Comparison of ENCODE assay signal across 14 cellular contexts in genomic region chr3:36764704-36765038, GRCh38. TPM values are rescaled to one million over a fixed set of nuclear protein-coding genes. Genes with fewer than 3 reads are reported as not detected.
A peak's percentile ranks its signal among the peaks of the same experiment; 100 is the strongest.
DNase-seq lines count a peak whose midpoint lies in the region; ATAC-seq and TF ChIP-seq lines count a peak whose summit lies in the region.
"Had no signal": no experiment of that assay in that cellular context is flagged by ENCODE, and none has a peak within 500 bp of the region (broad histone marks: within the 10 kb centered on the region; RNA-seq: fewer than 3 reads in every experiment).

No MANE protein-coding gene starts in this region.

- H3K27ac ChIP-seq in heart right ventricle, result no peak overlapping the region
- H3K27ac ChIP-seq in upper lobe of left lung, result no peak overlapping the region
- H3K27ac ChIP-seq: BLaER1 treated with 17β-estradiol and CSF1 and Interleukin-3, amounts not matched to agents 10 nM and 100 nM; colonic mucosa; neutrophil; uterus had no signal

- H3K27me3 ChIP-seq in heart right ventricle (peaks cover 15 to 63% (median 43%) of the 10 kb centered on the region in 7 donors), upper lobe of left lung (peaks cover 0 to 18% (median 8%) of the 10 kb centered on the region in 4 donors)
- H3K27me3 ChIP-seq: uterus had no signal

- H3K9me3 Mint-ChIP-seq in chondrocyte (ENCODE audit: low read depth) (no peaks in the 10 kb centered on the region), natural killer cell (no peaks in the 10 kb centered on the region)

- H3K9me3 ChIP-seq in heart right ventricle, result no peaks in the 10 kb centered on the region
- H3K9me3 ChIP-seq in upper lobe of left lung, result no peaks in the 10 kb centered on the region
- H3K9me3 ChIP-seq: colonic mucosa, neutrophil, uterus had no signal

- H3K4me3 Mint-ChIP-seq in chondrocyte (ENCODE audit: unreplicated experiment) (peak overlapping the region; percentile 55), natural killer cell (peak overlapping the region; percentile 63)
- H3K4me3 Mint-ChIP-seq: HFFc6 had no signal

- ATAC-seq in heart right ventricle, result peak in 2 of 8 donors; percentile 20
- no peak for ATAC-seq in Right ventricle myocardium inferior
- ATAC-seq in natural killer cell, result no peak
- no peak for ATAC-seq in upper lobe of left lung (ENCODE audit: low FRiP score in 2 of 2)
- ATAC-seq in HG03565 (IDR thresholded peaks at IDR 0.05; ENCODE audit: unreplicated experiment), result no peak
- ATAC-seq in HG02588 (IDR thresholded peaks at IDR 0.05; ENCODE audit: unreplicated experiment), result no peak

- H3K4me1 Mint-ChIP-seq in chondrocyte (ENCODE audit: low read depth), result peaks cover 4% of the 10 kb centered on the region
- peaks cover 7% of the 10 kb centered on the region in 2 donors for H3K4me1 Mint-ChIP-seq in natural killer cell

- H3K27me3 Mint-ChIP-seq in chondrocyte (ENCODE audit: low read depth), result peaks cover 78% of the 10 kb centered on the region
- H3K27me3 Mint-ChIP-seq in natural killer cell (ENCODE audit: low read depth in 2 of 2), result peaks cover 65 to 83% of the 10 kb centered on the region in 2 donors

- H3K36me3 ChIP-seq in heart right ventricle, result no peaks in the 10 kb centered on the region
- no peaks in the 10 kb centered on the region for H3K36me3 ChIP-seq in upper lobe of left lung
- H3K36me3 ChIP-seq: BLaER1 treated with 17β-estradiol and CSF1 and Interleukin-3, amounts not matched to agents 10 nM and 100 nM; colonic mucosa; neutrophil; uterus had no signal

- 32 to 41% methylated on average over 7 to 10 of the region's 10 CpGs for WGBS in heart right ventricle, 2 donors
- 31 to 39% methylated on average over 10 of the region's 10 CpGs for WGBS in upper lobe of left lung, 2 donors

- no peak for DNase-seq in heart right ventricle
- DNase-seq in Right ventricle myocardium inferior (ENCODE audit: missing footprints), result no peak
- no peak for DNase-seq in chondrocyte (ENCODE audit: low spot score)
- DNase-seq in natural killer cell, result no peak
- DNase-seq in upper lobe of left lung, result no peak
- no peak for DNase-seq in epidermal melanocyte (ENCODE audit: insufficient read length, low spot score)
- DNase-seq: colonic mucosa, HFFc6, NCI-H1092, uterus had no signal

- H3K4me1 ChIP-seq in heart right ventricle, result peaks cover 0 to 9% (median 0%) of the 10 kb centered on the region in 9 donors
- peaks cover 2 to 19% (median 3%) of the 10 kb centered on the region in 4 donors for H3K4me1 ChIP-seq in upper lobe of left lung
- H3K4me1 ChIP-seq: BLaER1 treated with 17β-estradiol and CSF1 and Interleukin-3, amounts not matched to agents 10 nM and 100 nM; colonic mucosa; uterus had no signal

- intact Hi-C loops in heart right ventricle (cut with DNase I) (no loop called here), Right ventricle myocardium inferior (cut with DNase I) (loop anchor here (10.0 kb wide), 1 partner anchor 70 kb away; no protein-coding TSS in a partner anchor), natural killer cell (cut with micrococcal nuclease) (no loop called here)

- no peak for TF ChIP-seq POLR2A in upper lobe of left lung (IDR thresholded peaks at IDR 0.05)

- H3K4me3 ChIP-seq in heart right ventricle (peak overlapping the region in 9 of 10 donors; percentile 34 to 56 (median 42)), upper lobe of left lung (peak overlapping the region in 3 of 4 donors; percentile 34 to 43 (median 39))
- H3K4me3 ChIP-seq: colonic mucosa, uterus had no signal

- TF ChIP-seq EP300 in upper lobe of left lung (IDR thresholded peaks at IDR 0.05), result no peak

- H3K27ac Mint-ChIP-seq in chondrocyte (ENCODE audit: unreplicated experiment) (no peak overlapping the region), natural killer cell (no peak overlapping the region)
- H3K27ac Mint-ChIP-seq: HFFc6 had no signal

- TF ChIP-seq CTCF in heart right ventricle (IDR thresholded peaks at IDR 0.05) (no peak), chondrocyte (IDR thresholded peaks at IDR 0.05) (no peak), natural killer cell (IDR thresholded peaks at IDR 0.05) (no peak), upper lobe of left lung (IDR thresholded peaks at IDR 0.05) (no peak)

- H3K36me3 Mint-ChIP-seq in chondrocyte (ENCODE audit: low read depth), result peaks cover 2% of the 10 kb centered on the region
- no peaks in the 10 kb centered on the region for H3K36me3 Mint-ChIP-seq in natural killer cell

RNA-seq across cellular contexts. Expression of gene DCLK3, which starts 0.3 kb away (rescaled TPM):
- total RNA-seq in heart right ventricle (1 to 10 TPM in 1 of 10 donors, under 1 TPM in 9; 0.04 to 1.0 (median 0.19) TPM), Right ventricle myocardium inferior (0.41 TPM), chondrocyte (not detected in 3 replicates), natural killer cell (not detected), upper lobe of left lung (under 1 TPM in 2 of 6 donors, not detected in 4; 0.03 to 0.40 TPM)
- under 1 TPM; 0.15 to 0.23 TPM for polyA plus RNA-seq in heart right ventricle
- total RNA-seq: HFFc6 had no signal
